Comparison of ENCODE assay signal across 8 cellular contexts in genomic region chr3:159828542-159828943, GRCh38. TPM values are rescaled to one million over a fixed set of nuclear protein-coding genes. Genes with fewer than 3 reads are reported as not detected.
DNase-seq lines count a peak whose midpoint lies in the region; ATAC-seq and TF ChIP-seq lines count a peak whose summit lies in the region.

No MANE protein-coding gene starts in this region.

- POLR2A ChIA-PET in BJ (lab: Charles Lee) = no interaction called here

- H3K4me3 ChIP-seq in BJ (ENCODE audit: low read depth, low read length) (no peak overlapping the region), skeletal muscle satellite cell (ENCODE audit: low read length) (peak overlapping the region; percentile 43)

- H3K36me3 ChIP-seq in BJ (ENCODE audit: control insufficient read depth, insufficient read depth, low read length) (no peaks in the 10 kb centered on the region), skeletal muscle satellite cell (ENCODE audit: insufficient read depth, low read length) (no peaks in the 10 kb centered on the region)

- TF ChIP-seq CTCF in BJ (IDR thresholded peaks at IDR 0.05; ENCODE audit: insufficient read depth, low read depth, low read length) = peak; percentile 36

- peak overlapping the region; percentile 32 for H3K9ac ChIP-seq in skeletal muscle satellite cell (ENCODE audit: low read depth, low read length)

- H3K4me1 ChIP-seq in skeletal muscle satellite cell (ENCODE audit: control insufficient read depth, insufficient read depth, low read length) = peaks cover 48% of the 10 kb centered on the region

- CTCF ChIA-PET in BJ (lab: Yijun Ruan, JAX) = interaction anchor here (0.6 to 5.8 kb wide), 31 partner anchors 8 to 245 kb away, joined by 3 to 45 read pairs (median 4); partner anchors contain the start of genes IL12A and SCHIP1

- H3K4me2 ChIP-seq in skeletal muscle satellite cell (ENCODE audit: low read length) = peak overlapping the region; percentile 69

- ATAC-seq in GM19328 (IDR thresholded peaks at IDR 0.05; ENCODE audit: unreplicated experiment) = peak; percentile 44
- ATAC-seq in HG03460 (IDR thresholded peaks at IDR 0.05; ENCODE audit: unreplicated experiment) = no peak

- no peaks in the 10 kb centered on the region for H3K9me3 ChIP-seq in skeletal muscle satellite cell (replicated peaks; ENCODE audit: low read length)

- no peak for DNase-seq in BJ (ENCODE audit: low read depth)
- peak; percentile 86 for DNase-seq in NCI-H1105 (lab: John Stamatoyannopoulos, UW)
- DNase-seq in SK-MEL-5 (ENCODE audit: low read depth, low spot score) = peak; percentile 70
- peak; percentile 36 for DNase-seq in foreskin melanocyte
- no peak for DNase-seq in activated gamma-delta T cell treated with Interleukin-2 at 50 U/mL for 16 hours

- H3K27me3 ChIP-seq in BJ (ENCODE audit: control insufficient read depth, insufficient read depth, low read length) (no peaks in the 10 kb centered on the region), skeletal muscle satellite cell (ENCODE audit: control insufficient read depth, insufficient read depth, low read length) (no peaks in the 10 kb centered on the region)

- in situ Hi-C loops in SK-MEL-5 (cut with HindIII; ENCODE audit: low pct_unique_long_range_greater_than_20kb, low sequenced_read_pairs) = no loop called here

RNA-seq across cellular contexts. Expression of gene SCHIP1, which starts 11.1 kb away (rescaled TPM):
- polyA plus RNA-seq in BJ (2011; rRNA removed) = 1.6 and 3.1 TPM in 2 replicates
- 6.1 and 9.6 TPM in 2 replicates for polyA minus RNA-seq in BJ (2011; rRNA and poly(A)+ RNA removed)
- total RNA-seq in SK-MEL-5 (2014; rRNA removed; shearing (Covaris generic)) = 0.03 and 0.08 TPM in 2 replicates
- polyA plus RNA-seq in SK-MEL-5 (2015; cell fraction: cytosol; rRNA removed) = not detected in 2 replicates
- polyA plus RNA-seq in SK-MEL-5 (2015; cell fraction: nucleus; rRNA removed) = 1.3 and 1.5 TPM in 2 replicates
- 0.44 and 2.0 TPM in 2 replicates for total RNA-seq in skeletal muscle satellite cell (2012; rRNA removed)

Comparison
In these comparisons a context has a peak if more than half of its experiments do, and no peak if none do; other contexts are left out.
1. DNase-seq: peak in NCI-H1105 (single experiment), SK-MEL-5 (single experiment) and foreskin melanocyte (single experiment); none in BJ (single experiment) and activated gamma-delta T cell treated with Interleukin-2 at 50 U/mL for 16 hours (single experiment).